Comparison of ENCODE assay signal across 1 cellular context in the genomic region with DNA sequence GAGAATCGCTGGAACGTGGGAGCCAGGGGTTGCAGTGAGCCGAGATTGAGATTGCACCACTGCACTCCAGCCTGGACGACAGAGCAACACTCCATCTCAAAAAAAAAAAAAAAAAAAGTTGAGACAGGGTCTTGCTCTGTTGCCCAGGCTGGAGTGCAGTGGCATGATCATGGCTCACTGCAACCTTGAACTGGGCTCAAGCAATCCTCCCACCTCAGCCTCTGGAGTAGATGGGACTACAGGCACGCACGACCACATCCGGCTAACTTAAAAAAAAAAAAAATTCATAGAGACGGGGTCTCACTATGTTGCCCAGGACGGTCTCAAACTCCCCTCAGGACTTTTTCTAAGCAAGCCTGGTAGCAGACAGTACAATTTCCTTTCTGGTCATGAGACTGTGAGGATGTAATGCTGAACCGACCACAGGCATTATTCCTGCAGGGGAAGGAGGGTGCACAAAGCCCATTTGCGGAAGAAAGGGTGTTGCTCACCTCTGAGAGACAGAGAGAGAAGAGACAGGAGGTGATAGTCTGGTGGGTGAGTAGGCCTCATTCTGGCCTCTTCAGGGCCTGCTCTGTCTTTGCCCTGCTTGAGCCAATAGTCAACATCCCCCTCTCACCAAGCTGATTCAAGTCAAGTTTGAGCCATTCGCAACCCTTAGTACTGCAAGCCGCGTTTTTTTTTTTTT.
TF ChIP-seq lines count a peak whose summit lies in the region.

No MANE protein-coding gene starts in this region.

TF ChIP-seq in K562, 482 proteins besides CTCF, POLR2A, EP300 and RAD21:
- TF ChIP-seq ZNF121 (CRISPR knock-in tag; conservative IDR thresholded peaks at IDR 0.05) (peak; percentile 98), ZBTB49 (CRISPR knock-in tag; IDR thresholded peaks at IDR 0.05; ENCODE audit: borderline replicate concordance) (no peak)
